In the genomic region with DNA sequence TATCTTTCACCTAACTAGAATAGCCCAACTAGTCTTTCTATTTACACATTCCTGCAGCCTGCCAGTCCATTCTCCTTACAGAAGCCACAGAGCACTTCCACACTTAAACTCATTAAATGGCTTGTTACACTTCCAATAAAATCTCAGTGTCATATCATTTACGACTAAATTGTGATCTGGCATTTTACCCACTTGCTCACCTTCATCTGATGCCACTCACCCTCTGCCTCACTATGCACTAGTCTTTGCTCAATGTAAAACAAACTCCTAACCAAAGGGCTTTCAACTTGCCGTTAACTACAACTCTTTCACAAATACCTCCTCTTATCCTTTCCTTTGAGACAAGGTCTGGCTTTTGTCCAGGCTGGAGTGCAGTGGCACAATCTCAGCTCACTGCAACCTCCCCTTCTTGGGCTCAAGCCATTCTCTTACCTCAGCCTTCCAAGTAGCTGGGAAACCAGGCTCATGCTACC, we compare ENCODE assay signal across 12 cellular contexts. TPM values are rescaled to one million over a fixed set of nuclear protein-coding genes. Genes with fewer than 3 reads are reported as not detected.
DNase-seq lines count a peak whose midpoint lies in the region; ATAC-seq, FAIRE-seq and TF ChIP-seq lines count a peak whose summit lies in the region.
"Had no signal": no experiment of that assay in that cellular context is flagged by ENCODE, and none has a peak within 500 bp of the region (broad histone marks: within the 10 kb centered on the region; RNA-seq: fewer than 3 reads in every experiment).

No MANE protein-coding gene starts in this region.

- 18 to 30% (median 22%) methylated on average over 2 of the region's 2 CpGs for WGBS in heart left ventricle, 4 donors

- H3K27me3 Mint-ChIP-seq in progenitor cell of endocrine pancreas: no peaks in the 10 kb centered on the region

- H3K9me3 Mint-ChIP-seq in progenitor cell of endocrine pancreas (ENCODE audit: low read depth): no peaks in the 10 kb centered on the region

- ATAC-seq in heart left ventricle (peak; percentile 69 to 87 (median 79)), HG02623 (IDR thresholded peaks at IDR 0.05; ENCODE audit: unreplicated experiment) (no peak), HG03378 (IDR thresholded peaks at IDR 0.05; ENCODE audit: unreplicated experiment) (no peak)

- FAIRE-seq in H54 (lab: Jason Lieb, UNC): peak; percentile 52

- H3K9me3 ChIP-seq in heart left ventricle: no peaks in the 10 kb centered on the region
- H3K9me3 ChIP-seq: spleen had no signal

- in situ Hi-C loops in SK-MEL-5 (cut with HindIII; ENCODE audit: low pct_unique_long_range_greater_than_20kb, low sequenced_read_pairs): no loop called here

- peaks cover 0 to 40% (median 14%) of the 10 kb centered on the region in 12 donors for H3K4me1 ChIP-seq in heart left ventricle

- DNase-seq in H54 (ENCODE audit: insufficient read length, low spot score) (no peak), SK-MEL-5 (ENCODE audit: low read depth, low spot score) (peak; percentile 42), heart left ventricle (peak in 4 of 5 donors; percentile 30 to 71 (median 52)), progenitor cell of endocrine pancreas (ENCODE audit: low spot score, unreplicated experiment) (no peak), GF-D8 (lab: John Stamatoyannopoulos, UW) (no peak), GOT3 (lab: John Stamatoyannopoulos, UW) (no peak)
- DNase-seq: foreskin melanocyte, MM.1S, spleen, T1000 had no signal

- TF ChIP-seq POLR2A in H54 (IDR thresholded peaks at IDR 0.05; ENCODE audit: low read depth, low read length) (no peak), heart left ventricle (IDR thresholded peaks at IDR 0.05) (no peak)

- peaks cover 3% of the 10 kb centered on the region for H3K36me3 Mint-ChIP-seq in progenitor cell of endocrine pancreas (ENCODE audit: insufficient read depth)

- peaks cover 0 to 17% (median 11%) of the 10 kb centered on the region in 9 donors for H3K36me3 ChIP-seq in heart left ventricle

- H3K27ac ChIP-seq in heart left ventricle: peak overlapping the region in 6 of 12 donors; percentile 1 to 53 (median 34)
- H3K27ac ChIP-seq: spleen had no signal

- H3K27me3 ChIP-seq in heart left ventricle: no peaks in the 10 kb centered on the region
- H3K27me3 ChIP-seq: spleen had no signal

- peak overlapping the region; percentile 10 for H3K27ac Mint-ChIP-seq in progenitor cell of endocrine pancreas

- H3K4me3 ChIP-seq in heart left ventricle: no peak overlapping the region
- H3K4me3 ChIP-seq: spleen had no signal

- intact Hi-C loops in heart left ventricle (cut with DNase I): no loop called here

- TF ChIP-seq CTCF in heart left ventricle (IDR thresholded peaks at IDR 0.05): no peak
- TF ChIP-seq CTCF in progenitor cell of endocrine pancreas (IDR thresholded peaks at IDR 0.05; ENCODE audit: unreplicated experiment): no peak

- H3K4me1 Mint-ChIP-seq in progenitor cell of endocrine pancreas (ENCODE audit: low read depth): peaks cover 7% of the 10 kb centered on the region

- H3K4me3 Mint-ChIP-seq in progenitor cell of endocrine pancreas (ENCODE audit: low read depth): no peak overlapping the region

RNA-seq across cellular contexts. Expression of a gene that starts 24.1 kb away (rescaled TPM):
- total RNA-seq in SK-MEL-5 (2014; rRNA removed; shearing (Covaris generic)): 16.2 and 22.6 TPM in 2 replicates
- 8.6 and 10.1 TPM in 2 replicates for polyA plus RNA-seq in SK-MEL-5 (2015; cell fraction: cytosol; rRNA removed)
- polyA plus RNA-seq in SK-MEL-5 (2015; cell fraction: nucleus; rRNA removed): 16.0 and 22.9 TPM in 2 replicates
- 100 to 1,000 TPM in 1 of 9 donors, 10 to 100 TPM in 8; 31.5 to 125 (median 78.2) TPM for total RNA-seq in heart left ventricle
- 10 to 100 TPM; 39.5 to 41.6 TPM for polyA plus RNA-seq in heart left ventricle
- 30.5 and 33.8 TPM in 2 replicates for total RNA-seq in progenitor cell of endocrine pancreas

Comparison
In these comparisons a context has a peak if more than half of its experiments do, and no peak if none do; other contexts are left out.
1. DNase-seq: peak in SK-MEL-5 (single experiment) and heart left ventricle (4 of 5); none in H54 (single experiment), progenitor cell of endocrine pancreas (single experiment), GF-D8 (single experiment) and GOT3 (single experiment).
2. ATAC-seq: peak in heart left ventricle (4 of 4); none in HG02623 (single experiment) and HG03378 (single experiment).